9 cellular contexts compared by ENCODE assay signal in genomic region chr6:106114492-106114891, GRCh38. TPM values are rescaled to one million over a fixed set of nuclear protein-coding genes. Genes with fewer than 3 reads are reported as not detected.
DNase-seq lines count a peak whose midpoint lies in the region; ATAC-seq and TF ChIP-seq lines count a peak whose summit lies in the region.
"Had no signal": no experiment of that assay in that cellular context is flagged by ENCODE, and none has a peak within 500 bp of the region (broad histone marks: within the 10 kb centered on the region; RNA-seq: fewer than 3 reads in every experiment).

No MANE protein-coding gene starts in this region.

- peak overlapping the region; percentile 38; the same call in 1 of the 2 replicates for H2AFZ ChIP-seq in Loucy (ENCODE audit: low read length)

- DNase-seq in esophagus muscularis mucosa (ENCODE audit: extremely low spot score) (no peak), NCI-H1417 treated with DMSO at 0.1 percent for 48 hours (lab: John Stamatoyannopoulos, UW) (no peak), uterus (no peak), right cardiac atrium (no peak)
- DNase-seq: occipital lobe had no signal

- no peaks in the 10 kb centered on the region for H3K9me2 ChIP-seq in Loucy (replicated peaks; ENCODE audit: low read depth, low read length)

- peak overlapping the region; percentile 70 for H3K4me2 ChIP-seq in Loucy (ENCODE audit: low read depth, low read length, poor library complexity, severe bottlenecking)

- H3K27me3 ChIP-seq in Loucy (ENCODE audit: insufficient read depth, low read length, poor library complexity, severe bottlenecking), result no peaks in the 10 kb centered on the region
- no peaks in the 10 kb centered on the region for H3K27me3 ChIP-seq in esophagus (ENCODE audit: control insufficient read depth in 1 of 2, insufficient read depth in 2 of 2, low read length in 2 of 2)
- H3K27me3 ChIP-seq in esophagus muscularis mucosa, result no peaks in the 10 kb centered on the region
- H3K27me3 ChIP-seq in uterus, result no peaks in the 10 kb centered on the region
- H3K27me3 ChIP-seq in right cardiac atrium (ENCODE audit: control insufficient read depth, insufficient read depth), result no peaks in the 10 kb centered on the region

- TF ChIP-seq CTCF in Loucy (conservative IDR thresholded peaks at IDR 0.05; ENCODE audit: low read length) (no peak), esophagus muscularis mucosa (IDR thresholded peaks at IDR 0.05) (no peak), uterus (IDR thresholded peaks at IDR 0.05) (no peak)

- H3K9ac ChIP-seq in Loucy (ENCODE audit: low read depth, low read length, poor library complexity, severe bottlenecking), result no peak overlapping the region

- H3K36me3 ChIP-seq in Loucy (ENCODE audit: insufficient read depth, low read length) (no peaks in the 10 kb centered on the region), esophagus (ENCODE audit: control insufficient read depth in 2 of 2, insufficient read depth in 2 of 2, low read length in 1 of 2) (no peaks in the 10 kb centered on the region), esophagus muscularis mucosa (no peaks in the 10 kb centered on the region), uterus (no peaks in the 10 kb centered on the region)

- peaks cover 3% of the 10 kb centered on the region; the same call in 1 of the 2 replicates for H3F3A ChIP-seq in Loucy (ENCODE audit: low read depth)

- no peaks in the 10 kb centered on the region for H3K9me3 ChIP-seq in Loucy (ENCODE audit: insufficient read depth, low read depth, low read length)
- H3K9me3 ChIP-seq in esophagus (ENCODE audit: control insufficient read depth in 2 of 2, insufficient read depth in 1 of 2, low read depth in 1 of 2, low read length in 1 of 2), result no peaks in the 10 kb centered on the region
- H3K9me3 ChIP-seq in esophagus muscularis mucosa, result no peaks in the 10 kb centered on the region
- H3K9me3 ChIP-seq in uterus, result no peaks in the 10 kb centered on the region
- H3K9me3 ChIP-seq in right cardiac atrium (ENCODE audit: control insufficient read depth, low read length), result no peaks in the 10 kb centered on the region

- H3K4me1 ChIP-seq in Loucy (ENCODE audit: insufficient read depth, low read length, poor library complexity, severe bottlenecking) (peaks cover 89% of the 10 kb centered on the region), esophagus (ENCODE audit: control insufficient read depth in 2 of 2, insufficient read depth in 2 of 2, low read length in 1 of 2) (peaks cover 0 to 6% of the 10 kb centered on the region in 2 donors), esophagus muscularis mucosa (no peaks in the 10 kb centered on the region), uterus (no peaks in the 10 kb centered on the region), right cardiac atrium (ENCODE audit: control insufficient read depth, insufficient read depth, low read length) (no peaks in the 10 kb centered on the region)

- TF ChIP-seq POLR2A in esophagus muscularis mucosa (IDR thresholded peaks at IDR 0.05; ENCODE audit: low read depth), result no peak
- no peak for TF ChIP-seq POLR2A in uterus (IDR thresholded peaks at IDR 0.05)

- H3K4me3 ChIP-seq in Loucy (ENCODE audit: low read length, poor library complexity, severe bottlenecking), result no peak overlapping the region
- H3K4me3 ChIP-seq in esophagus (ENCODE audit: low read depth in 1 of 2, low read length in 2 of 2), result no peak overlapping the region
- H3K4me3 ChIP-seq in esophagus muscularis mucosa, result no peak overlapping the region
- H3K4me3 ChIP-seq in uterus, result no peak overlapping the region
- no peak overlapping the region for H3K4me3 ChIP-seq in right cardiac atrium (ENCODE audit: low read length)

- H4K20me1 ChIP-seq in Loucy (ENCODE audit: insufficient read depth, low read length, poor library complexity, severe bottlenecking), result no peaks in the 10 kb centered on the region

- no peaks in the 10 kb centered on the region for H3K79me2 ChIP-seq in Loucy (ENCODE audit: insufficient read depth, low read length)

- 84 to 85% methylated on average over 9 of the region's 9 CpGs for WGBS in esophagus, 2 donors
- 89% methylated on average over 9 of the region's 9 CpGs for WGBS in esophagus muscularis mucosa
- WGBS in right cardiac atrium, result 91% methylated on average over 9 of the region's 9 CpGs

- ATAC-seq in GM18508 (IDR thresholded peaks at IDR 0.05; ENCODE audit: insufficient read depth, unreplicated experiment), result peak; percentile 68
- ATAC-seq in GM21737 (IDR thresholded peaks at IDR 0.05; ENCODE audit: unreplicated experiment), result peak; percentile 74
- no peak for ATAC-seq in right cardiac atrium

- H3K27ac ChIP-seq in esophagus (ENCODE audit: low read depth in 2 of 2, low read length in 1 of 2) (peak overlapping the region; percentile 5 to 53), esophagus muscularis mucosa (replicated peaks in 1 of 4) (no peak overlapping the region), uterus (no peak overlapping the region), right cardiac atrium (ENCODE audit: low read length) (no peak overlapping the region)

- TF ChIP-seq EP300 in esophagus muscularis mucosa (IDR thresholded peaks at IDR 0.05), result no peak

- intact Hi-C loops in esophagus muscularis mucosa (cut with DNase I) (no loop called here), uterus (cut with DNase I; ENCODE audit: low total_unique reads) (no loop called here), right cardiac atrium (cut with DNase I) (no loop called here)

RNA-seq across cellular contexts. Expression of gene PRDM1, which starts 28.4 kb away (rescaled TPM):
- polyA plus RNA-seq in esophagus, result 10 to 100 TPM; 29.7 to 37.6 TPM
- 1 to 10 TPM; 1.8 to 5.1 (median 2.3) TPM for total RNA-seq in esophagus muscularis mucosa
- 10 to 100 TPM in 2 of 4 donors, 1 to 10 TPM in 2; 1.0 to 20.7 (median 7.0) TPM for total RNA-seq in uterus
- 1 to 10 TPM in 3 of 4 donors, under 1 TPM in 1; 0.91 to 1.5 (median 1.4) TPM for total RNA-seq in right cardiac atrium
- polyA plus RNA-seq in right cardiac atrium, result 0.41 TPM

Comparison
In these comparisons a context has a peak if more than half of its experiments do, and no peak if none do; other contexts are left out.
1. ATAC-seq: peak in GM18508 (single experiment) and GM21737 (single experiment); none in right cardiac atrium (0 of 2).
2. H3K27ac ChIP-seq: peak in esophagus (2 of 2); none in esophagus muscularis mucosa (0 of 4), uterus (0 of 2) and right cardiac atrium (single experiment).